Comparison of ENCODE assay signal across 8 cellular contexts in genomic region chr2:222655748-222656543, GRCh38. TPM values are rescaled to one million over a fixed set of nuclear protein-coding genes. Genes with fewer than 3 reads are reported as not detected.
A peak's percentile ranks its signal among the peaks of the same experiment; 100 is the strongest.
DNase-seq lines count a peak whose midpoint lies in the region; ATAC-seq, FAIRE-seq and TF ChIP-seq lines count a peak whose summit lies in the region.

Gene FARSB, minus strand, starts transcription at chr2:222656092. Its CDS starts 19 bp downstream, at chr2:222656073.

- H3K27ac ChIP-seq in HepG2 (ENCODE audit: extremely low read length, insufficient read depth, low read length), result peak within 1 kb of the TSS; percentile 97

- H3K79me2 ChIP-seq in HepG2 (ENCODE audit: insufficient read depth, low read length), result peaks cover 48% of the 10 kb centered on the region

- no peaks in the 10 kb centered on the region for H4K20me1 ChIP-seq in HepG2 (ENCODE audit: insufficient read depth, low read length)

- peak within 1 kb of the TSS; percentile 97 for H3K9ac ChIP-seq in HepG2 (ENCODE audit: insufficient read depth, low read depth, low read length)

- ATAC-seq in GM19372 (IDR thresholded peaks at IDR 0.05; ENCODE audit: low read depth, unreplicated experiment) (peak; percentile 85), HG03558 (IDR thresholded peaks at IDR 0.05; ENCODE audit: extremely low read depth, unreplicated experiment) (peak; percentile 78), HepG2 (peak; percentile 94)

- no peaks in the 10 kb centered on the region for H3K9me3 Mint-ChIP-seq in dendritic cell treated with granulocyte-macrophage colony-stimulating factor and Interleukin-4, amounts not matched to agents 40 ng/mL and 50 ng/mL, for 4 days

- peaks cover 31% of the 10 kb centered on the region for H3K4me1 ChIP-seq in HepG2 (ENCODE audit: insufficient read depth, low read length)

- peak within 1 kb of the TSS; percentile 99 for H2AFZ ChIP-seq in HepG2 (ENCODE audit: low read length)

- TF ChIP-seq RAD21 in HepG2 (CRISPR knock-in tag; IDR thresholded peaks at IDR 0.05), result 0 out of 2 replicates have a peak, but pooled peaks have one; percentile 33

- no TSS peak for BruUV-seq in HepG2 (replicated peaks; lab: Mats Ljungman, UMichigan)

- H3K27me3 Mint-ChIP-seq in dendritic cell treated with granulocyte-macrophage colony-stimulating factor and Interleukin-4, amounts not matched to agents 40 ng/mL and 50 ng/mL, for 4 days, result no peaks in the 10 kb centered on the region

- peak within 1 kb of the TSS; percentile 87 for H3K27ac Mint-ChIP-seq in dendritic cell treated with granulocyte-macrophage colony-stimulating factor and Interleukin-4, amounts not matched to agents 40 ng/mL and 50 ng/mL, for 4 days

- H3K4me3 ChIP-seq in HepG2 (replicated peaks in 1 of 3; ENCODE audit: insufficient read depth in 1 of 3, low read depth in 2 of 3, low read length in 3 of 3), result peak within 1 kb of the TSS; percentile 86 to 95 (median 87)

- in situ Hi-C loops in HepG2 (cut with HindIII; ENCODE audit: extremely low pct_ligation_motif_present, low pct_unique_long_range_greater_than_20kb), result no loop called here

- under 1% methylated on average over 32 of the region's 50 CpGs for WGBS in HepG2 (ENCODE audit: low lambda C conversion rate)

- no peaks in the 10 kb centered on the region for H3K9me3 ChIP-seq in HepG2 (ENCODE audit: low read length)

- no peaks in the 10 kb centered on the region for H3K36me3 ChIP-seq in HepG2 (replicated peaks in 1 of 2; ENCODE audit: control insufficient read depth in 1 of 2, insufficient read depth in 2 of 2, low read length in 2 of 2)

- peak within 1 kb of the TSS; percentile 83 for H3K4me2 ChIP-seq in HepG2 (ENCODE audit: low read depth, low read length)

- 0 out of 2 replicates have a peak, but pooled peaks have one; percentile 10 for TF ChIP-seq CTCF in HepG2 (CRISPR knock-in tag; IDR thresholded peaks at IDR 0.05)

- peaks cover 7% of the 10 kb centered on the region for H3K36me3 Mint-ChIP-seq in dendritic cell treated with granulocyte-macrophage colony-stimulating factor and Interleukin-4, amounts not matched to agents 40 ng/mL and 50 ng/mL, for 4 days (ENCODE audit: low read depth)

- DNase-seq in C1 segment of cervical spinal cord (lab: John Stamatoyannopoulos, UW) (peak; percentile 23 to 97 (median 88)), NCI-H748 treated with DMSO at 0.1 percent for 48 hours (lab: John Stamatoyannopoulos, UW) (peak; percentile 96), HepG2 (ENCODE audit: low spot score) (peak; percentile 95)
- peak; percentile 86 to 90 for DNase-seq in activated CD4-positive, alpha-beta T cell treated with anti-CD3 and anti-CD28 coated beads, Interleukin-2, amount 50 U/mL, for 24 hours (ENCODE audit: low read depth in 1 of 2, low spot score in 1 of 2)
- DNase-seq in stimulated activated CD4-positive, alpha-beta T cell treated with anti-CD3 and anti-CD28 coated beads, Interleukin-4, amount 100 ng/mL, for 1 hour, result peak; percentile 92

- peaks cover 37% of the 10 kb centered on the region for H3K4me1 Mint-ChIP-seq in dendritic cell treated with granulocyte-macrophage colony-stimulating factor and Interleukin-4, amounts not matched to agents 40 ng/mL and 50 ng/mL, for 4 days (ENCODE audit: low read depth)

- CTCF ChIA-PET in HepG2 (lab: Yijun Ruan, JAX; ENCODE audit: low intra/inter-chr PET ratio, low total read pairs), result interaction anchor here (1.5 kb wide), 1 partner anchor 35 kb away, joined by 4 read pairs; no protein-coding TSS in a partner anchor

- H3K4me3 Mint-ChIP-seq in dendritic cell treated with granulocyte-macrophage colony-stimulating factor and Interleukin-4, amounts not matched to agents 40 ng/mL and 50 ng/mL, for 4 days, result peak within 1 kb of the TSS; percentile 92

- POLR2A ChIA-PET in HepG2 (lab: Yijun Ruan, JAX), result interaction anchor here (1.0 to 3.2 kb wide), 2 partner anchors 15 to 41 kb away, joined by 4 to 14 read pairs; partner anchors contain the start of gene MOGAT1

- TF ChIP-seq EP300 in HepG2 (IDR thresholded peaks at IDR 0.05; ENCODE audit: low read depth in 2 of 2, low read length in 2 of 2) (peak in 1 of 2 experiments; percentile 32; a peak in 1 of 4 replicates), HepG2 (CRISPR knock-in tag; IDR thresholded peaks at IDR 0.05; ENCODE audit: borderline replicate concordance) (peak; percentile 54)

- intact Hi-C loops in dendritic cell treated with granulocyte-macrophage colony-stimulating factor and Interleukin-4, amounts not matched to agents 40 ng/mL and 50 ng/mL, for 4 days (cut with micrococcal nuclease), result no loop called here
- intact Hi-C loops in HepG2 (cut with micrococcal nuclease; ENCODE audit: unreplicated experiment), result loop anchor here (1.0 kb wide), 1 partner anchor 15 kb away; the partner anchor contains the start of gene MOGAT1

- H3K27me3 ChIP-seq in HepG2 (ENCODE audit: control insufficient read depth in 1 of 2, insufficient read depth in 2 of 2, low read length in 2 of 2), result peaks cover 0 to 4% of the 10 kb centered on the region in 2 experiments; a peak in 1 of 5 replicates

- peak; percentile 85 to 92; a peak in 3 of 4 replicates for TF ChIP-seq POLR2A in HepG2 (IDR thresholded peaks at IDR 0.05; ENCODE audit: insufficient read depth in 1 of 2, low read depth in 2 of 2, low read length in 2 of 2)

- FAIRE-seq in HepG2 (lab: Jason Lieb, UNC), result peak; percentile 90

TF ChIP-seq in HepG2, 621 proteins besides CTCF, POLR2A, EP300 and RAD21 (continues in another document):
- TF ChIP-seq, protein P1, sequence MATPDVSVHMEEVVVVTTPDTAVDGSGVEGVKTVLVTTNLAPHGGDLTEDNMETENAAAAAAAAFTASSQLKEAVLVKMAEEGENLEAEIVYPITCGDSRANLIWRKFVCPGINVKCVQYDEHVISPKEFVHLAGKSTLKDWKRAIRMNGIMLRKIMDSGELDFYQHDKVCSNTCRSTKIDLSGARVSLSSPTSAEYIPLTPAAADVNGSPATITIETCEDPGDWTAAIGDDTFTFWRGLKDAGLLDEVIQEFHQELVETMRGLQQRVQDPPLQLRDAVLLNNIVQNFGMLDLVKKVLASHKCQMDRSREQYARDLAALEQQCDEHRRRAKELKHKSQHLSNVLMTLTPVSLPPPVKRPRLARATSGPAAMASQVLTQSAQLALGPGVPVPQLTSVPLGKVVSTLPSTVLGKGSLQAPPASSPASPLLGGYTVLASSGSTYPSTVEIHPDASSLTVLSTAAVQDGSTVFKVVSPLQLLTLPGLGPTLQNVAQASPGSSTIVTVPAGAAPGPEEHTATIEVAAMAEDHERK (CRISPR knock-in tag; IDR thresholded peaks at IDR 0.05; ENCODE audit: low read depth), result peak; percentile 67; the same call in 1 of the 2 replicates
- TF ChIP-seq STAG1 (CRISPR knock-in tag; IDR thresholded peaks at IDR 0.05) (no peak; the same call in 1 of the 2 replicates), ZMYM2 (CRISPR knock-in tag; IDR thresholded peaks at IDR 0.05) (no peak), RFX5 (IDR thresholded peaks at IDR 0.05; ENCODE audit: low read depth, low read length) (0 out of 2 replicates have a peak, but pooled peaks have one; percentile 2), ZNF816 (CRISPR knock-in tag; IDR thresholded peaks at IDR 0.05; ENCODE audit: borderline replicate concordance) (no peak), ZNF567 (CRISPR knock-in tag; IDR thresholded peaks at IDR 0.05; ENCODE audit: borderline replicate concordance) (no peak), STAT5B (CRISPR knock-in tag; IDR thresholded peaks at IDR 0.05) (peak; percentile 79; the same call in 1 of the 2 replicates)
- TF ChIP-seq, protein P2, sequence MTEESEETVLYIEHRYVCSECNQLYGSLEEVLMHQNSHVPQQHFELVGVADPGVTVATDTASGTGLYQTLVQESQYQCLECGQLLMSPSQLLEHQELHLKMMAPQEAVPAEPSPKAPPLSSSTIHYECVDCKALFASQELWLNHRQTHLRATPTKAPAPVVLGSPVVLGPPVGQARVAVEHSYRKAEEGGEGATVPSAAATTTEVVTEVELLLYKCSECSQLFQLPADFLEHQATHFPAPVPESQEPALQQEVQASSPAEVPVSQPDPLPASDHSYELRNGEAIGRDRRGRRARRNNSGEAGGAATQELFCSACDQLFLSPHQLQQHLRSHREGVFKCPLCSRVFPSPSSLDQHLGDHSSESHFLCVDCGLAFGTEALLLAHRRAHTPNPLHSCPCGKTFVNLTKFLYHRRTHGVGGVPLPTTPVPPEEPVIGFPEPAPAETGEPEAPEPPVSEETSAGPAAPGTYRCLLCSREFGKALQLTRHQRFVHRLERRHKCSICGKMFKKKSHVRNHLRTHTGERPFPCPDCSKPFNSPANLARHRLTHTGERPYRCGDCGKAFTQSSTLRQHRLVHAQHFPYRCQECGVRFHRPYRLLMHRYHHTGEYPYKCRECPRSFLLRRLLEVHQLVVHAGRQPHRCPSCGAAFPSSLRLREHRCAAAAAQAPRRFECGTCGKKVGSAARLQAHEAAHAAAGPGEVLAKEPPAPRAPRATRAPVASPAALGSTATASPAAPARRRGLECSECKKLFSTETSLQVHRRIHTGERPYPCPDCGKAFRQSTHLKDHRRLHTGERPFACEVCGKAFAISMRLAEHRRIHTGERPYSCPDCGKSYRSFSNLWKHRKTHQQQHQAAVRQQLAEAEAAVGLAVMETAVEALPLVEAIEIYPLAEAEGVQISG (CRISPR knock-in tag; IDR thresholded peaks at IDR 0.05), result peak; percentile 84

RNA-seq across cellular contexts. Expression of gene FARSB, which starts in this region (rescaled TPM):
- total RNA-seq in HepG2 (2016; rRNA removed; fragmentation: Illumina TruSeq; extraction: Trizol), result 45.9 and 68.1 TPM in 2 replicates
- 17.9 and 20.0 TPM in 2 replicates for total RNA-seq in HepG2 (2016; cell fraction: cytosol; rRNA removed; fragmentation: Illumina TruSeq; extraction: Trizol; ENCODE audit: low read depth)
- 46.3 and 67.7 TPM in 2 replicates for total RNA-seq in HepG2 (2016; cell fraction: insoluble cytoplasmic fraction; rRNA removed; fragmentation: Illumina TruSeq; extraction: Trizol)
- total RNA-seq in HepG2 (2016; cell fraction: membrane; rRNA removed; fragmentation: Illumina TruSeq; extraction: Trizol), result 26.9 and 31.4 TPM in 2 replicates
- total RNA-seq in HepG2 (2016; cell fraction: nucleus; rRNA removed; fragmentation: Illumina TruSeq; extraction: Trizol), result 36.7 and 38.1 TPM in 2 replicates
- 19.2 and 23.3 TPM in 2 replicates for polyA plus RNA-seq in HepG2 (2011; rRNA removed)
- polyA plus RNA-seq in HepG2 (2011; cell fraction: cytosol; rRNA removed), result 12.4 and 17.3 TPM in 2 replicates
- polyA plus RNA-seq in HepG2 (2011; cell fraction: nucleus; rRNA removed), result 7.7 and 8.8 TPM in 2 replicates
- 28.5 and 35.1 TPM in 2 replicates for polyA plus RNA-seq in HepG2 (2012)
- polyA plus RNA-seq in HepG2 (2016; cell fraction: cytosol; fragmentation: Illumina TruSeq; extraction: Trizol; ENCODE audit: low read depth), result 14.9 and 15.4 TPM in 2 replicates
- 84.0 and 86.1 TPM in 2 replicates for polyA plus RNA-seq in HepG2 (2016; cell fraction: insoluble cytoplasmic fraction; fragmentation: Illumina TruSeq; extraction: Trizol; ENCODE audit: low read depth)
- 22.7 and 26.5 TPM in 2 replicates for polyA plus RNA-seq in HepG2 (2016; cell fraction: membrane; fragmentation: Illumina TruSeq; extraction: Trizol; ENCODE audit: low read depth)
- polyA plus RNA-seq in HepG2 (2016; cell fraction: nucleus; fragmentation: Illumina TruSeq; extraction: Trizol; ENCODE audit: insufficient read depth, low read depth), result 31.2 and 31.9 TPM in 2 replicates
- polyA minus RNA-seq in HepG2 (2011; rRNA and poly(A)+ RNA removed; ENCODE audit: low replicate concordance), result 11.7 and 18.0 TPM in 2 replicates
- polyA minus RNA-seq in HepG2 (2011; cell fraction: cytosol; rRNA and poly(A)+ RNA removed), result 13.3 and 13.4 TPM in 2 replicates
- 27.8 and 32.3 TPM in 2 replicates for polyA minus RNA-seq in HepG2 (2011; cell fraction: nucleus; rRNA and poly(A)+ RNA removed)

Comparison
In these comparisons a context has a peak if more than half of its experiments do, and no peak if none do; other contexts are left out.
1. Peak in every context shown above with its lines: DNase-seq, ATAC-seq, H3K4me3 ChIP-seq and H3K27ac ChIP-seq.